ENCODE assay signal across 8 cellular contexts in the genomic region with DNA sequence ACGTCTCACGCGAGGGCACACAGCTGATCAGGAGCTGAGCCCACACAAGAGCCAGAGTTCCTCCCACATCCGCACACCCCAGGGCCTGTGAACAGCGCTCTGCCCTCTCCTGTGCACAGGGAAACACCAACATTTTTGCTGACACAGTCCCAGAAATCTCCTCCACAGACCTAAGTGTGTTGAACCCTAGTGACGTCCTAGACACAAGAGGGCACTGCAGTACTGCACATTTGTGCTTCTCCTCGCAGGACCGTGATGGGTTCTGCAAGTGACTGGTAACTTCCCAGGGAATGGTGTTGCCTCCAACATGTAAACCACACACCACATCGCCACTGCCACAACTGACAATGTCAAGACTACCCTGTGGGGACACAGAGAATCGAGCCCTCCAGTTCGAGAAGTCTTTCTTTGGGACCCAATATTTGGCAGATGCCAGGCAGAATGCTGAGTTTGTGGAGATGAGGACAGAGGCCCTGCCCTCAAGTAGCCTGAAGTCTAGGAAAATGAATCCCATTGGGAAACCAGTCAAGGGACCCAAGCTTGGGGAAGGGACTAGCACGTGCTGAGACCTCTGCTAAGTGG.
DNase-seq lines count a peak whose midpoint lies in the region; ATAC-seq and TF ChIP-seq lines count a peak whose summit lies in the region.

No MANE protein-coding gene starts in this region.

- H3K27me3 Mint-ChIP-seq in activated CD8-positive, alpha-beta memory T cell treated with anti-CD3 and anti-CD28 coated beads, Interleukin-2, amount 10 ng/mL, durations not matched to agents 7 days and 5 days = peaks cover 3% of the 10 kb centered on the region

- no peaks in the 10 kb centered on the region for H3K36me3 Mint-ChIP-seq in stimulated activated effector memory CD8-positive, alpha-beta T cell treated with anti-CD3 and anti-CD28 coated beads, Interleukin-12 subunit alpha, Interleukin-12 subunit beta, amount 100 ng/mL, for 72 hours
- H3K36me3 Mint-ChIP-seq in activated CD8-positive, alpha-beta memory T cell treated with anti-CD3 and anti-CD28 coated beads, Interleukin-2, amount 10 ng/mL, durations not matched to agents 7 days and 5 days = no peaks in the 10 kb centered on the region

- no peaks in the 10 kb centered on the region for H3K9me3 ChIP-seq in colonic mucosa

- intact Hi-C loops in colonic mucosa (cut with DNase I) = loop anchor here (10.0 kb wide), 2 partner anchors 62 to 122 kb away; no protein-coding TSS in a partner anchor

- ATAC-seq in stimulated activated effector memory CD8-positive, alpha-beta T cell treated with anti-CD3 and anti-CD28 coated beads, Interleukin-12 subunit alpha, Interleukin-12 subunit beta, amount 100 ng/mL, for 72 hours = peak; percentile 15
- ATAC-seq in HG02973 (IDR thresholded peaks at IDR 0.05; ENCODE audit: unreplicated experiment) = no peak
- ATAC-seq in activated CD8-positive, alpha-beta memory T cell treated with anti-CD3 and anti-CD28 coated beads, Interleukin-2, amount 10 ng/mL, durations not matched to agents 7 days and 5 days = no peak

- H3K27me3 ChIP-seq in colonic mucosa = no peaks in the 10 kb centered on the region

- CTCF ChIA-PET in activated CD8-positive, alpha-beta memory T cell treated with anti-CD3 and anti-CD28 coated beads, Interleukin-2, amount 10 ng/mL, durations not matched to agents 7 days and 5 days (lab: Charles Lee) = no interaction called here

- H3K9ac ChIP-seq in colonic mucosa (ENCODE audit: low read depth in 2 of 2, low read length in 2 of 2) = no peak overlapping the region

- H3K36me3 ChIP-seq in colonic mucosa = no peaks in the 10 kb centered on the region

- peak; percentile 34 for TF ChIP-seq CTCF in colonic mucosa (IDR thresholded peaks at IDR 0.05)

- H3K27ac Mint-ChIP-seq in stimulated activated effector memory CD8-positive, alpha-beta T cell treated with anti-CD3 and anti-CD28 coated beads, Interleukin-12 subunit alpha, Interleukin-12 subunit beta, amount 100 ng/mL, for 72 hours = no peak overlapping the region
- no peak overlapping the region for H3K27ac Mint-ChIP-seq in activated CD8-positive, alpha-beta memory T cell treated with anti-CD3 and anti-CD28 coated beads, Interleukin-2, amount 10 ng/mL, durations not matched to agents 7 days and 5 days

- DNase-seq in SHP77 (lab: John Stamatoyannopoulos, UW) (peak; percentile 20 to 21), SHP77 treated with DMSO at 0.1 percent for 48 hours (lab: John Stamatoyannopoulos, UW) (no peak), NAMALWA (ENCODE audit: low spot score) (peak; percentile 45), colonic mucosa (peak; percentile 55), germinal center (ENCODE audit: low spot score) (no peak)
- no peak for DNase-seq in stimulated activated effector memory CD8-positive, alpha-beta T cell treated with anti-CD3 and anti-CD28 coated beads, Interleukin-12 subunit alpha, Interleukin-12 subunit beta, amount 100 ng/mL, for 72 hours (ENCODE audit: low spot score in 2 of 2)
- no peak for DNase-seq in activated CD8-positive, alpha-beta memory T cell treated with anti-CD3 and anti-CD28 coated beads, Interleukin-2, amount 10 ng/mL, durations not matched to agents 7 days and 5 days

- no peak overlapping the region for H3K4me3 Mint-ChIP-seq in stimulated activated effector memory CD8-positive, alpha-beta T cell treated with anti-CD3 and anti-CD28 coated beads, Interleukin-12 subunit alpha, Interleukin-12 subunit beta, amount 100 ng/mL, for 72 hours
- H3K4me3 Mint-ChIP-seq in activated CD8-positive, alpha-beta memory T cell treated with anti-CD3 and anti-CD28 coated beads, Interleukin-2, amount 10 ng/mL, durations not matched to agents 7 days and 5 days = no peak overlapping the region

- H3K27ac ChIP-seq in colonic mucosa = no peak overlapping the region

- no peaks in the 10 kb centered on the region for H3K9me3 Mint-ChIP-seq in stimulated activated effector memory CD8-positive, alpha-beta T cell treated with anti-CD3 and anti-CD28 coated beads, Interleukin-12 subunit alpha, Interleukin-12 subunit beta, amount 100 ng/mL, for 72 hours
- peaks cover 5% of the 10 kb centered on the region for H3K9me3 Mint-ChIP-seq in activated CD8-positive, alpha-beta memory T cell treated with anti-CD3 and anti-CD28 coated beads, Interleukin-2, amount 10 ng/mL, durations not matched to agents 7 days and 5 days (ENCODE audit: low read depth)

- no peaks in the 10 kb centered on the region for H3K4me1 ChIP-seq in colonic mucosa

- H3K4me1 Mint-ChIP-seq in stimulated activated effector memory CD8-positive, alpha-beta T cell treated with anti-CD3 and anti-CD28 coated beads, Interleukin-12 subunit alpha, Interleukin-12 subunit beta, amount 100 ng/mL, for 72 hours = no peaks in the 10 kb centered on the region
- H3K4me1 Mint-ChIP-seq in activated CD8-positive, alpha-beta memory T cell treated with anti-CD3 and anti-CD28 coated beads, Interleukin-2, amount 10 ng/mL, durations not matched to agents 7 days and 5 days = no peaks in the 10 kb centered on the region

- H3K4me3 ChIP-seq in colonic mucosa = no peak overlapping the region

Comparison
In these comparisons a context has a peak if more than half of its experiments do, and no peak if none do; other contexts are left out.
1. DNase-seq: peak in SHP77 (2 of 2), NAMALWA (single experiment) and colonic mucosa (single experiment); none in SHP77 treated with DMSO at 0.1 percent for 48 hours (single experiment), stimulated activated effector memory CD8-positive, alpha-beta T cell treated with anti-CD3 and anti-CD28 coated beads, Interleukin-12 subunit alpha, Interleukin-12 subunit beta, amount 100 ng/mL, for 72 hours (0 of 2), activated CD8-positive, alpha-beta memory T cell treated with anti-CD3 and anti-CD28 coated beads, Interleukin-2, amount 10 ng/mL, durations not matched to agents 7 days and 5 days (single experiment) and germinal center (single experiment).